Comparison of ENCODE assay signal across 1 cellular context in the genomic region with DNA sequence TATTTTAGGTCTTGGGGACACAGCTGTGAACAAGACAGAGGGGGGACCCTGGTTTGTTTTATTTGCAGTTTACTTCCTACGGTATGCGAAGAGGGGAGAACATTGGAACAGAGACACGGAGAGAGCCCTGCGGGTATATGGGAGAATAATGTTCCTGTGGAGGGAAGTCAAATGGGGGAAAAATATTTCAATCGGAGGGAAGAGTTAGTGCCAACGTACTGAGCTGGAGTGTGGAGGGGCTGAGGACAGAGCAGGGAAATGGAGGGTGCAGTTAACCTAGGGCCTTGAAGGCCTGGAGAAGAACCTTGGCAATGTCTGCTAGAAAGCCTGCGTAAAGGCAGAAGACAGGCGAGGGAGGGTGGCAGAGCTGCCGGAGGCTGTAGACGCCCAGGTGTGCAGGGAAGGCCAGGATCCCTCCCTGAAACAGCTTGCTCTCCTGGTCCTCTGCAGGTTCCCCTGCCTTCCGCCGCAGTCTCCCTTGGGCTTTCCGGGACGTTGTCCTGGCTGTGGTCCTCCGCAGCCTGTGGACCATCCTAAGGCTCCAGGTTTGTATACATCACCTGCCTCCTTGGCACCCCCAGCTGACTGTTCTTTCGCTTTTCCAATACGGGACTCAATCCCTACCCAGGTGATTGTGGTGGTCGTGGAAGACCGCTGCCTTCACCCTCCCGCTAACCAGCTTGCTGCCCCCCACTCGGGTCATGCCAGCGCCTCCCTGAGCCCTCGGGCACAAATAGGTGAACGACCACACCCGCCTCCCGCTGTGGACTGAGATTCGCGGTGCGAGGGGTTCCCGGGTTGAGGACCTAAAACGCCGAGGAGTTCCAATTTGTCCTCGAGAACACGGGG.
TF ChIP-seq lines count a peak whose summit lies in the region.

No MANE protein-coding gene starts in this region.

TF ChIP-seq in HepG2, 621 proteins besides CTCF, POLR2A, EP300 and RAD21 (continued from another document):
- TF ChIP-seq, protein P1, sequence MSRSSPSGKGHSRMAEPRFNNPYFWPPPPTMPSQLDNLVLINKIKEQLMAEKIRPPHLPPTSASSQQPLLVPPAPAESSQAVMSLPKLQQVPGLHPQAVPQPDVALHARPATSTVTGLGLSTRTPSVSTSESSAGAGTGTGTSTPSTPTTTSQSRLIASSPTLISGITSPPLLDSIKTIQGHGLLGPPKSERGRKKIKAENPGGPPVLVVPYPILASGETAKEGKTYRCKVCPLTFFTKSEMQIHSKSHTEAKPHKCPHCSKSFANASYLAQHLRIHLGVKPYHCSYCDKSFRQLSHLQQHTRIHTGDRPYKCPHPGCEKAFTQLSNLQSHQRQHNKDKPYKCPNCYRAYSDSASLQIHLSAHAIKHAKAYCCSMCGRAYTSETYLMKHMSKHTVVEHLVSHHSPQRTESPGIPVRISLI (CRISPR knock-in tag; IDR thresholded peaks at IDR 0.05; ENCODE audit: borderline replicate concordance) = no peak
- TF ChIP-seq FOXJ3 (CRISPR knock-in tag; IDR thresholded peaks at IDR 0.05; ENCODE audit: borderline replicate concordance) (0 out of 2 replicates have a peak, but pooled peaks have one; percentile 14), SALL1 (CRISPR knock-in tag; IDR thresholded peaks at IDR 0.05) (peak; percentile 22), ZNF296 (CRISPR knock-in tag; conservative IDR thresholded peaks at IDR 0.05) (peak; percentile 3; the same call in 1 of the 2 replicates), ZNF446 (CRISPR knock-in tag; IDR thresholded peaks at IDR 0.05) (no peak; the same call in 1 of the 2 replicates), HOXA5 (CRISPR knock-in tag; IDR thresholded peaks at IDR 0.05) (no peak), ARHGAP35 (CRISPR knock-in tag; IDR thresholded peaks at IDR 0.05; ENCODE audit: borderline replicate concordance) (peak; percentile 46; the same call in 1 of the 2 replicates), TBP (CRISPR knock-in tag; IDR thresholded peaks at IDR 0.05) (no peak), ZC3H13 (CRISPR knock-in tag; IDR thresholded peaks at IDR 0.05) (0 out of 2 replicates have a peak, but pooled peaks have one; percentile 7), ZNF558 (CRISPR knock-in tag; IDR thresholded peaks at IDR 0.05; ENCODE audit: borderline replicate concordance) (0 out of 2 replicates have a peak, but pooled peaks have one; percentile 57), TEAD2 (CRISPR knock-in tag; IDR thresholded peaks at IDR 0.05) (no peak), ZC3H4 (CRISPR knock-in tag; IDR thresholded peaks at IDR 0.05; ENCODE audit: borderline replicate concordance) (peak; percentile 66; the same call in 1 of the 2 replicates), NFKB2 (CRISPR knock-in tag; IDR thresholded peaks at IDR 0.05; ENCODE audit: borderline replicate concordance) (peak; percentile 57; the same call in 1 of the 2 replicates), RFX5 (IDR thresholded peaks at IDR 0.05; ENCODE audit: low read depth, low read length) (no peak), SATB2 (CRISPR knock-in tag; IDR thresholded peaks at IDR 0.05) (0 out of 2 replicates have a peak, but pooled peaks have one; percentile 8), ZNF607 (CRISPR knock-in tag; IDR thresholded peaks at IDR 0.05; ENCODE audit: borderline replicate concordance) (0 out of 2 replicates have a peak, but pooled peaks have one; percentile 26), KDM5B (CRISPR knock-in tag; IDR thresholded peaks at IDR 0.05; ENCODE audit: borderline replicate concordance) (peak; percentile 42; the same call in 1 of the 2 replicates), EED (CRISPR knock-in tag; IDR thresholded peaks at IDR 0.05) (peak; percentile 60; the same call in 1 of the 2 replicates)
- TF ChIP-seq, protein P2, sequence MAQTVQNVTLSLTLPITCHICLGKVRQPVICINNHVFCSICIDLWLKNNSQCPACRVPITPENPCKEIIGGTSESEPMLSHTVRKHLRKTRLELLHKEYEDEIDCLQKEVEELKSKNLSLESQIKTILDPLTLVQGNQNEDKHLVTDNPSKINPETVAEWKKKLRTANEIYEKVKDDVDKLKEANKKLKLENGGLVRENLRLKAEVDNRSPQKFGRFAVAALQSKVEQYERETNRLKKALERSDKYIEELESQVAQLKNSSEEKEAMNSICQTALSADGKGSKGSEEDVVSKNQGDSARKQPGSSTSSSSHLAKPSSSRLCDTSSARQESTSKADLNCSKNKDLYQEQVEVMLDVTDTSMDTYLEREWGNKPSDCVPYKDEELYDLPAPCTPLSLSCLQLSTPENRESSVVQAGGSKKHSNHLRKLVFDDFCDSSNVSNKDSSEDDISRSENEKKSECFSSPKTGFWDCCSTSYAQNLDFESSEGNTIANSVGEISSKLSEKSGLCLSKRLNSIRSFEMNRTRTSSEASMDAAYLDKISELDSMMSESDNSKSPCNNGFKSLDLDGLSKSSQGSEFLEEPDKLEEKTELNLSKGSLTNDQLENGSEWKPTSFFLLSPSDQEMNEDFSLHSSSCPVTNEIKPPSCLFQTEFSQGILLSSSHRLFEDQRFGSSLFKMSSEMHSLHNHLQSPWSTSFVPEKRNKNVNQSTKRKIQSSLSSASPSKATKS (CRISPR knock-in tag; IDR thresholded peaks at IDR 0.05) = 0 out of 2 replicates have a peak, but pooled peaks have one; percentile 10
- TF ChIP-seq, protein P3, sequence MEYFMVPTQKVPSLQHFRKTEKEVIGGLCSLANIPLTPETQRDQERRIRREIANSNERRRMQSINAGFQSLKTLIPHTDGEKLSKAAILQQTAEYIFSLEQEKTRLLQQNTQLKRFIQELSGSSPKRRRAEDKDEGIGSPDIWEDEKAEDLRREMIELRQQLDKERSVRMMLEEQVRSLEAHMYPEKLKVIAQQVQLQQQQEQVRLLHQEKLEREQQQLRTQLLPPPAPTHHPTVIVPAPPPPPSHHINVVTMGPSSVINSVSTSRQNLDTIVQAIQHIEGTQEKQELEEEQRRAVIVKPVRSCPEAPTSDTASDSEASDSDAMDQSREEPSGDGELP (IDR thresholded peaks at IDR 0.05; ENCODE audit: borderline replicate concordance, low read depth) = peak; percentile 78; the same call in 1 of the 2 replicates
- TF ChIP-seq, protein P4, sequence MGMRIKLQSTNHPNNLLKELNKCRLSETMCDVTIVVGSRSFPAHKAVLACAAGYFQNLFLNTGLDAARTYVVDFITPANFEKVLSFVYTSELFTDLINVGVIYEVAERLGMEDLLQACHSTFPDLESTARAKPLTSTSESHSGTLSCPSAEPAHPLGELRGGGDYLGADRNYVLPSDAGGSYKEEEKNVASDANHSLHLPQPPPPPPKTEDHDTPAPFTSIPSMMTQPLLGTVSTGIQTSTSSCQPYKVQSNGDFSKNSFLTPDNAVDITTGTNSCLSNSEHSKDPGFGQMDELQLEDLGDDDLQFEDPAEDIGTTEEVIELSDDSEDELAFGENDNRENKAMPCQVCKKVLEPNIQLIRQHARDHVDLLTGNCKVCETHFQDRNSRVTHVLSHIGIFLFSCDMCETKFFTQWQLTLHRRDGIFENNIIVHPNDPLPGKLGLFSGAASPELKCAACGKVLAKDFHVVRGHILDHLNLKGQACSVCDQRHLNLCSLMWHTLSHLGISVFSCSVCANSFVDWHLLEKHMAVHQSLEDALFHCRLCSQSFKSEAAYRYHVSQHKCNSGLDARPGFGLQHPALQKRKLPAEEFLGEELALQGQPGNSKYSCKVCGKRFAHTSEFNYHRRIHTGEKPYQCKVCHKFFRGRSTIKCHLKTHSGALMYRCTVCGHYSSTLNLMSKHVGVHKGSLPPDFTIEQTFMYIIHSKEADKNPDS (CRISPR knock-in tag; IDR thresholded peaks at IDR 0.05) = no peak
- TF ChIP-seq, protein P5, sequence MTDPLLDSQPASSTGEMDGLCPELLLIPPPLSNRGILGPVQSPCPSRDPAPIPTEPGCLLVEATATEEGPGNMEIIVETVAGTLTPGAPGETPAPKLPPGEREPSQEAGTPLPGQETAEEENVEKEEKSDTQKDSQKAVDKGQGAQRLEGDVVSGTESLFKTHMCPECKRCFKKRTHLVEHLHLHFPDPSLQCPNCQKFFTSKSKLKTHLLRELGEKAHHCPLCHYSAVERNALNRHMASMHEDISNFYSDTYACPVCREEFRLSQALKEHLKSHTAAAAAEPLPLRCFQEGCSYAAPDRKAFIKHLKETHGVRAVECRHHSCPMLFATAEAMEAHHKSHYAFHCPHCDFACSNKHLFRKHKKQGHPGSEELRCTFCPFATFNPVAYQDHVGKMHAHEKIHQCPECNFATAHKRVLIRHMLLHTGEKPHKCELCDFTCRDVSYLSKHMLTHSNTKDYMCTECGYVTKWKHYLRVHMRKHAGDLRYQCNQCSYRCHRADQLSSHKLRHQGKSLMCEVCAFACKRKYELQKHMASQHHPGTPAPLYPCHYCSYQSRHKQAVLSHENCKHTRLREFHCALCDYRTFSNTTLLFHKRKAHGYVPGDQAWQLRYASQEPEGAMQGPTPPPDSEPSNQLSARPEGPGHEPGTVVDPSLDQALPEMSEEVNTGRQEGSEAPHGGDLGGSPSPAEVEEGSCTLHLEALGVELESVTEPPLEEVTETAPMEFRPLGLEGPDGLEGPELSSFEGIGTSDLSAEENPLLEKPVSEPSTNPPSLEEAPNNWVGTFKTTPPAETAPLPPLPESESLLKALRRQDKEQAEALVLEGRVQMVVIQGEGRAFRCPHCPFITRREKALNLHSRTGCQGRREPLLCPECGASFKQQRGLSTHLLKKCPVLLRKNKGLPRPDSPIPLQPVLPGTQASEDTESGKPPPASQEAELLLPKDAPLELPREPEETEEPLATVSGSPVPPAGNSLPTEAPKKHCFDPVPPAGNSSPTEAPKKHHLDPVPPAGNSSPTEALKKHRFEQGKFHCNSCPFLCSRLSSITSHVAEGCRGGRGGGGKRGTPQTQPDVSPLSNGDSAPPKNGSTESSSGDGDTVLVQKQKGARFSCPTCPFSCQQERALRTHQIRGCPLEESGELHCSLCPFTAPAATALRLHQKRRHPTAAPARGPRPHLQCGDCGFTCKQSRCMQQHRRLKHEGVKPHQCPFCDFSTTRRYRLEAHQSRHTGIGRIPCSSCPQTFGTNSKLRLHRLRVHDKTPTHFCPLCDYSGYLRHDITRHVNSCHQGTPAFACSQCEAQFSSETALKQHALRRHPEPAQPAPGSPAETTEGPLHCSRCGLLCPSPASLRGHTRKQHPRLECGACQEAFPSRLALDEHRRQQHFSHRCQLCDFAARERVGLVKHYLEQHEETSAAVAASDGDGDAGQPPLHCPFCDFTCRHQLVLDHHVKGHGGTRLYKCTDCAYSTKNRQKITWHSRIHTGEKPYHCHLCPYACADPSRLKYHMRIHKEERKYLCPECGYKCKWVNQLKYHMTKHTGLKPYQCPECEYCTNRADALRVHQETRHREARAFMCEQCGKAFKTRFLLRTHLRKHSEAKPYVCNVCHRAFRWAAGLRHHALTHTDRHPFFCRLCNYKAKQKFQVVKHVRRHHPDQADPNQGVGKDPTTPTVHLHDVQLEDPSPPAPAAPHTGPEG (CRISPR knock-in tag; IDR thresholded peaks at IDR 0.05) = no peak
TF ChIP-seq in HepG2: peak in this region for 43.
